ENCODE assay signal across 17 cellular contexts in genomic region chr17:15361151-15361550, GRCh38. TPM values are rescaled to one million over a fixed set of nuclear protein-coding genes. Genes with fewer than 3 reads are reported as not detected.
"Had no signal": no experiment of that assay in that cellular context is flagged by ENCODE, and none has a peak within 500 bp of the region (broad histone marks: within the 10 kb centered on the region; RNA-seq: fewer than 3 reads in every experiment).

No MANE protein-coding gene starts in this region.

- DNase-seq: activated CD4-positive, alpha-beta T cell treated with anti-CD3 and anti-CD28 coated beads, Interleukin-2, amount 50 U/mL, for 1 hour; activated CD8-positive, alpha-beta memory T cell treated with anti-CD3 and anti-CD28 coated beads for 24 hours; activated naive CD4-positive, alpha-beta T cell; activated naive CD8-positive, alpha-beta T cell treated with anti-CD3 and anti-CD28 coated beads, Interleukin-2, amount 50 U/mL, for 24 hours; colonic mucosa; posterior cingulate gyrus; stimulated activated CD4-positive, alpha-beta T cell treated with anti-CD3 and anti-CD28 coated beads, Interleukin-4, amount 100 ng/mL, for 24 hours; stimulated activated naive CD4-positive, alpha-beta T cell; T-cell; T-helper 9 cell; tibial artery had no signal

- H3K9me3 ChIP-seq: colonic mucosa, right atrium auricular region, tibial artery had no signal

- H3K4me1 ChIP-seq: colonic mucosa, right atrium auricular region, tibial artery had no signal

- H3K4me3 ChIP-seq: colonic mucosa, right atrium auricular region, skin epidermis, tibial artery had no signal

- H3K27me3 ChIP-seq: colonic mucosa, right atrium auricular region, tibial artery had no signal

- H3K27ac ChIP-seq: colonic mucosa, right atrium auricular region, skin epidermis, tibial artery had no signal

- FAIRE-seq: endometrium, keratinocyte had no signal

- ATAC-seq: activated CD4-positive, CD25-positive, alpha-beta regulatory T cell treated with anti-CD3 and anti-CD28 coated beads, Interleukin-2, amount 50 U/mL, for 24 hours; activated naive CD8-positive, alpha-beta T cell treated with anti-CD3 and anti-CD28 coated beads, Interleukin-2, amount 50 U/mL, for 24 hours; natural killer cell treated with Interleukin-12 subunit alpha and Interleukin-12 subunit beta and Interleukin-15 and Interleukin-18, amount 100 ng/mL, for 72 hours; T-cell had no signal

- H3K36me3 ChIP-seq: colonic mucosa, right atrium auricular region, tibial artery had no signal

RNA-seq across cellular contexts. Expression of gene TEKT3, which starts 19.8 kb away (rescaled TPM):
- total RNA-seq: right atrium auricular region had no signal
